10 cellular contexts compared by ENCODE assay signal in genomic region chr14:37597538-37598084, GRCh38. TPM values are rescaled to one million over a fixed set of nuclear protein-coding genes. Genes with fewer than 3 reads are reported as not detected.
DNase-seq lines count a peak whose midpoint lies in the region; FAIRE-seq and TF ChIP-seq lines count a peak whose summit lies in the region.
"Had no signal": no experiment of that assay in that cellular context is flagged by ENCODE, and none has a peak within 500 bp of the region (broad histone marks: within the 10 kb centered on the region; RNA-seq: fewer than 3 reads in every experiment).

No MANE protein-coding gene starts in this region.

- DNase-seq in 8988T (peak; percentile 83), GM13977 (ENCODE audit: low spot score) (peak; percentile 16), ascending aorta (ENCODE audit: low spot score in 2 of 2) (no peak), keratinocyte (ENCODE audit: low read depth, low spot score) (no peak), pons (ENCODE audit: low spot score) (no peak), activated T-cell treated with anti-CD3 and anti-CD28 coated beads for 4 hours (no peak), HK-2 (ENCODE audit: unreplicated experiment) (no peak)
- DNase-seq in activated T-helper 2 cell treated with anti-CD3 and anti-CD28 coated beads, Interferon-gamma antibody, Interleukin-2, Interleukin-4, amounts not matched to agents 10 μg/mL and 5 μg/mL and 100 μg/mL, durations not matched to agents 14 hours and 24 hours and 36 hours (ENCODE audit: low spot score): no peak
- DNase-seq: stimulated activated naive CD4-positive, alpha-beta T cell had no signal

- H3K4me3 Mint-ChIP-seq in activated T-helper 2 cell treated with anti-CD3 and anti-CD28 coated beads, Interferon-gamma antibody, Interleukin-2, Interleukin-4, amounts not matched to agents 10 μg/mL and 5 μg/mL and 100 μg/mL, durations not matched to agents 14 hours and 24 hours and 36 hours (ENCODE audit: low read depth): no peak overlapping the region

- H3K36me3 Mint-ChIP-seq in activated T-helper 2 cell treated with anti-CD3 and anti-CD28 coated beads, Interferon-gamma antibody, Interleukin-2, Interleukin-4, amounts not matched to agents 10 μg/mL and 5 μg/mL and 100 μg/mL, durations not matched to agents 14 hours and 24 hours and 36 hours (ENCODE audit: low read depth): peaks cover 6% of the 10 kb centered on the region

- H3K79me2 ChIP-seq in keratinocyte (ENCODE audit: control insufficient read depth, insufficient read depth, low read length): no peaks in the 10 kb centered on the region

- H3K27me3 ChIP-seq in ascending aorta (peaks cover 53% of the 10 kb centered on the region), keratinocyte (ENCODE audit: control insufficient read depth, extremely low read depth, insufficient read depth, low read length) (peaks cover 74% of the 10 kb centered on the region)

- intact Hi-C loops in ascending aorta (cut with DNase I): loop anchor here (10.0 kb wide), 3 partner anchors 353 to 1073 kb away; partner anchors contain the start of gene NKX2-1
- intact Hi-C loops in activated T-helper 2 cell treated with anti-CD3 and anti-CD28 coated beads, Interferon-gamma antibody, Interleukin-2, Interleukin-4, amounts not matched to agents 10 μg/mL and 5 μg/mL and 100 μg/mL, durations not matched to agents 14 hours and 24 hours and 36 hours (cut with micrococcal nuclease): loop anchor here (2.0 kb wide), 1 partner anchor 13 kb away; no protein-coding TSS in a partner anchor

- H3K27me3 Mint-ChIP-seq in activated T-helper 2 cell treated with anti-CD3 and anti-CD28 coated beads, Interferon-gamma antibody, Interleukin-2, Interleukin-4, amounts not matched to agents 10 μg/mL and 5 μg/mL and 100 μg/mL, durations not matched to agents 14 hours and 24 hours and 36 hours (ENCODE audit: low read depth): peaks cover 74% of the 10 kb centered on the region

- no peaks in the 10 kb centered on the region for H3K9me1 ChIP-seq in keratinocyte (ENCODE audit: control insufficient read depth, extremely low read depth, insufficient read depth, low read length)

- FAIRE-seq in keratinocyte (lab: Jason Lieb, UNC): no peak

- H3K4me1 ChIP-seq in ascending aorta (peaks cover 0 to 17% of the 10 kb centered on the region in 2 donors), keratinocyte (ENCODE audit: control insufficient read depth, extremely low read depth, insufficient read depth, low read length) (peaks cover 12% of the 10 kb centered on the region)

- no peak for TF ChIP-seq CTCF in GM13977 (IDR thresholded peaks at IDR 0.05; ENCODE audit: extremely low read depth, insufficient read depth, missing control alignments)
- TF ChIP-seq CTCF in ascending aorta (IDR thresholded peaks at IDR 0.05): peak in 2 of 3 experiments; percentile 8 to 10
- peak; percentile 52 to 61 (median 53) for TF ChIP-seq CTCF in keratinocyte (optimal IDR thresholded peaks at IDR 0.05 in 1 of 3, IDR thresholded peaks at IDR 0.05 in 1 of 3, conservative IDR thresholded peaks at IDR 0.05 in 1 of 3; ENCODE audit: extremely low read depth in 1 of 3, insufficient read depth in 2 of 3, low read length in 3 of 3)

- no peak overlapping the region for H2AFZ ChIP-seq in keratinocyte (ENCODE audit: control insufficient read depth, low read length)

- H3K4me3 ChIP-seq in ascending aorta (no peak overlapping the region), keratinocyte (ENCODE audit: control insufficient read depth in 2 of 3, extremely low read depth in 1 of 3, insufficient read depth in 2 of 3, low read depth in 1 of 3, low read length in 3 of 3) (no peak overlapping the region)

- no peak overlapping the region for H3K27ac ChIP-seq in ascending aorta
- no peak overlapping the region for H3K27ac ChIP-seq in keratinocyte (ENCODE audit: control insufficient read depth, insufficient read depth, low read length)

- H3K27ac Mint-ChIP-seq in activated T-helper 2 cell treated with anti-CD3 and anti-CD28 coated beads, Interferon-gamma antibody, Interleukin-2, Interleukin-4, amounts not matched to agents 10 μg/mL and 5 μg/mL and 100 μg/mL, durations not matched to agents 14 hours and 24 hours and 36 hours: no peak overlapping the region

- peaks cover 8% of the 10 kb centered on the region for H3K4me1 Mint-ChIP-seq in activated T-helper 2 cell treated with anti-CD3 and anti-CD28 coated beads, Interferon-gamma antibody, Interleukin-2, Interleukin-4, amounts not matched to agents 10 μg/mL and 5 μg/mL and 100 μg/mL, durations not matched to agents 14 hours and 24 hours and 36 hours (ENCODE audit: low read depth)

- no peak overlapping the region for H3K9ac ChIP-seq in keratinocyte (ENCODE audit: control insufficient read depth, extremely low read depth, insufficient read depth, low read length)

- no peaks in the 10 kb centered on the region for H3K9me3 ChIP-seq in ascending aorta
- H3K9me3 ChIP-seq in keratinocyte (ENCODE audit: control insufficient read depth, low read depth, low read length): no peaks in the 10 kb centered on the region

- dilution Hi-C loops in keratinocyte (cut with MboI; ENCODE audit: extremely low pct_ligation_motif_present, low sequenced_read_pairs): no loop called here

- no peak overlapping the region for H3K4me2 ChIP-seq in keratinocyte (ENCODE audit: control insufficient read depth, extremely low read depth, insufficient read depth, low read depth, low read length)

- no peaks in the 10 kb centered on the region for H4K20me1 ChIP-seq in keratinocyte (ENCODE audit: control insufficient read depth, extremely low read depth, insufficient read depth, low read length)

- in situ Hi-C loops in GM13977 (cut with MboI; ENCODE audit: low pct_unique_long_range_greater_than_20kb, low sequenced_read_pairs, unreplicated experiment): loop anchor here (25.0 kb wide), 2 partner anchors 935 to 1085 kb away; partner anchors contain the start of genes NKX2-1 and PAX9

- no peaks in the 10 kb centered on the region for H3K36me3 ChIP-seq in ascending aorta
- no peaks in the 10 kb centered on the region for H3K36me3 ChIP-seq in keratinocyte (ENCODE audit: control insufficient read depth in 2 of 2, extremely low read depth in 1 of 2, insufficient read depth in 2 of 2, low read length in 2 of 2)

- peaks cover 13% of the 10 kb centered on the region for H3K9me3 Mint-ChIP-seq in activated T-helper 2 cell treated with anti-CD3 and anti-CD28 coated beads, Interferon-gamma antibody, Interleukin-2, Interleukin-4, amounts not matched to agents 10 μg/mL and 5 μg/mL and 100 μg/mL, durations not matched to agents 14 hours and 24 hours and 36 hours

RNA-seq across cellular contexts. Expression of gene TTC6, which starts 2.2 kb away (rescaled TPM):
- total RNA-seq in ascending aorta: not detected
- polyA plus RNA-seq in keratinocyte: not detected in 3 replicates
- polyA plus RNA-seq in keratinocyte (2011; ENCODE audit: low read depth): not detected
- polyA plus RNA-seq in keratinocyte (2011; cell fraction: cytosol; rRNA removed): not detected in 2 replicates
- polyA plus RNA-seq in keratinocyte (2011; cell fraction: nucleus; rRNA removed): 0.01 and 0.32 TPM in 2 replicates
- not detected in 2 replicates for polyA plus RNA-seq in keratinocyte (2012; ENCODE audit: low replicate concordance)
- not detected in 3 replicates for polyA minus RNA-seq in keratinocyte
- not detected for polyA minus RNA-seq in keratinocyte (2011; cell fraction: cytosol; rRNA and poly(A)+ RNA removed)
- polyA minus RNA-seq in keratinocyte (2011; cell fraction: nucleus; rRNA and poly(A)+ RNA removed): not detected in 2 replicates
- not detected in 2 replicates for total RNA-seq in activated T-helper 2 cell treated with anti-CD3 and anti-CD28 coated beads, Interferon-gamma antibody, Interleukin-2, Interleukin-4, amounts not matched to agents 10 μg/mL and 5 μg/mL and 100 μg/mL, durations not matched to agents 14 hours and 24 hours and 36 hours
- total RNA-seq: posterior vena cava had no signal

RNA-seq across cellular contexts. Expression of gene FOXA1, which starts 2.6 kb away (rescaled TPM):
- total RNA-seq in ascending aorta: not detected
- 0.09 to 0.85 TPM (median 0.45 TPM) in 3 replicates for polyA plus RNA-seq in keratinocyte
- polyA plus RNA-seq in keratinocyte (2011; ENCODE audit: low read depth): 0.77 TPM
- 0.27 and 0.36 TPM in 2 replicates for polyA plus RNA-seq in keratinocyte (2011; cell fraction: cytosol; rRNA removed)
- polyA plus RNA-seq in keratinocyte (2011; cell fraction: nucleus; rRNA removed): 2.0 and 2.4 TPM in 2 replicates
- 0.14 and 0.41 TPM in 2 replicates for polyA plus RNA-seq in keratinocyte (2012; ENCODE audit: low replicate concordance)
- polyA minus RNA-seq in keratinocyte: 0.39 to 0.83 TPM (median 0.46 TPM) in 3 replicates
- polyA minus RNA-seq in keratinocyte (2011; cell fraction: cytosol; rRNA and poly(A)+ RNA removed): not detected
- 2.4 and 3.1 TPM in 2 replicates for polyA minus RNA-seq in keratinocyte (2011; cell fraction: nucleus; rRNA and poly(A)+ RNA removed)
- total RNA-seq in activated T-helper 2 cell treated with anti-CD3 and anti-CD28 coated beads, Interferon-gamma antibody, Interleukin-2, Interleukin-4, amounts not matched to agents 10 μg/mL and 5 μg/mL and 100 μg/mL, durations not matched to agents 14 hours and 24 hours and 36 hours: 0.11 TPM in 1 of 2 replicates, not detected in the other

Comparison
In these comparisons a context has a peak if more than half of its experiments do, and no peak if none do; other contexts are left out.
1. DNase-seq: peak in 8988T (single experiment) and GM13977 (single experiment); none in ascending aorta (0 of 2), keratinocyte (single experiment), pons (single experiment), activated T-cell treated with anti-CD3 and anti-CD28 coated beads for 4 hours (single experiment), activated T-helper 2 cell treated with anti-CD3 and anti-CD28 coated beads, Interferon-gamma antibody, Interleukin-2, Interleukin-4, amounts not matched to agents 10 μg/mL and 5 μg/mL and 100 μg/mL, durations not matched to agents 14 hours and 24 hours and 36 hours (single experiment) and HK-2 (single experiment).